19 cellular contexts compared by ENCODE assay signal in genomic region chr11:79212711-79213110, GRCh38.
A peak's percentile ranks its signal among the peaks of the same experiment; 100 is the strongest.
DNase-seq lines count a peak whose midpoint lies in the region; ATAC-seq, FAIRE-seq and TF ChIP-seq lines count a peak whose summit lies in the region.
"Had no signal": no experiment of that assay in that cellular context is flagged by ENCODE, and none has a peak within 500 bp of the region (broad histone marks: within the 10 kb centered on the region; RNA-seq: fewer than 3 reads in every experiment).

No MANE protein-coding gene starts in this region.

- H3K9me3 ChIP-seq in astrocyte (ENCODE audit: insufficient read depth, low read depth, low read length): no peaks in the 10 kb centered on the region
- H3K9me3 ChIP-seq: upper lobe of left lung had no signal

- ATAC-seq in GM21825 (IDR thresholded peaks at IDR 0.05; ENCODE audit: unreplicated experiment): peak; percentile 53
- no peak for ATAC-seq in HG03378 (IDR thresholded peaks at IDR 0.05; ENCODE audit: unreplicated experiment)
- ATAC-seq: activated CD8-positive, alpha-beta T cell treated with anti-CD3 and anti-CD28 coated beads, Interleukin-2, amount 10 ng/mL, durations not matched to agents 7 days and 5 days; PC-3 had no signal

- no peak overlapping the region for H3K4me3 ChIP-seq in astrocyte (ENCODE audit: insufficient read depth, low read depth, low read length)
- H3K4me3 ChIP-seq: skin epidermis, upper lobe of left lung had no signal

- no peaks in the 10 kb centered on the region for H3K27me3 ChIP-seq in astrocyte (ENCODE audit: insufficient read depth, low read length)
- H3K27me3 ChIP-seq: upper lobe of left lung had no signal

- DNase-seq in Ammon's horn (ENCODE audit: low spot score) (peak; percentile 17), astrocyte (ENCODE audit: low read depth) (no peak), left kidney (ENCODE audit: low read depth, low spot score) (peak; percentile 91), cerebellar cortex (ENCODE audit: low spot score) (no peak)
- DNase-seq in activated T-cell treated with anti-CD3 and anti-CD28 coated beads, Interleukin-2, amount 50 U/mL, for 48 hours: no peak
- DNase-seq in stimulated activated CD8-positive, alpha-beta memory T cell treated with anti-CD3 and anti-CD28 coated beads, Interleukin-4, amount 100 ng/mL, for 48 hours: no peak
- DNase-seq: activated CD8-positive, alpha-beta T cell treated with anti-CD3 and anti-CD28 coated beads, Interleukin-2, amount 10 ng/mL, durations not matched to agents 7 days and 5 days; amniotic stem cell; CD4-positive, CD25-positive, alpha-beta regulatory T cell; cerebellar nuclear complex; foreskin melanocyte; NCI-H187 treated with DMSO at 0.1 percent for 48 hours; PC-3; SW 1271; upper lobe of left lung had no signal

- no peak overlapping the region for H3K27ac ChIP-seq in astrocyte (ENCODE audit: low read depth, low read length)
- H3K27ac ChIP-seq: skin epidermis, upper lobe of left lung had no signal

- peak overlapping the region; percentile 27 for H3K4me3 Mint-ChIP-seq in astrocyte (ENCODE audit: unreplicated experiment)
- H3K4me3 Mint-ChIP-seq: activated CD8-positive, alpha-beta T cell treated with anti-CD3 and anti-CD28 coated beads, Interleukin-2, amount 10 ng/mL, durations not matched to agents 7 days and 5 days; CD4-positive, CD25-positive, alpha-beta regulatory T cell had no signal

- no peak for FAIRE-seq in astrocyte (lab: Jason Lieb, UNC)
- FAIRE-seq: G401.6 had no signal

- no peak overlapping the region for H2AFZ ChIP-seq in astrocyte (ENCODE audit: low read depth, low read length)

- no peaks in the 10 kb centered on the region for H3K4me1 ChIP-seq in astrocyte (ENCODE audit: insufficient read depth, low read length)
- H3K4me1 ChIP-seq: upper lobe of left lung had no signal

- H3K36me3 ChIP-seq in astrocyte (ENCODE audit: insufficient read depth, low read length): no peaks in the 10 kb centered on the region
- H3K36me3 ChIP-seq: upper lobe of left lung had no signal

- no peak overlapping the region for H3K4me2 ChIP-seq in astrocyte (ENCODE audit: low read length)

- no peak for TF ChIP-seq CTCF in astrocyte (IDR thresholded peaks at IDR 0.05; ENCODE audit: insufficient read depth, low read depth, low read length)

- H3K79me2 ChIP-seq in astrocyte (ENCODE audit: insufficient read depth, low read length): no peaks in the 10 kb centered on the region

- peaks cover 14% of the 10 kb centered on the region for H3K27me3 Mint-ChIP-seq in astrocyte (ENCODE audit: low read depth, unreplicated experiment)
- H3K27me3 Mint-ChIP-seq: CD4-positive, CD25-positive, alpha-beta regulatory T cell had no signal

- H3K27ac Mint-ChIP-seq in astrocyte (ENCODE audit: unreplicated experiment): no peak overlapping the region
- H3K27ac Mint-ChIP-seq: activated CD8-positive, alpha-beta T cell treated with anti-CD3 and anti-CD28 coated beads, Interleukin-2, amount 10 ng/mL, durations not matched to agents 7 days and 5 days; CD4-positive, CD25-positive, alpha-beta regulatory T cell had no signal

- H3K9ac ChIP-seq in astrocyte (ENCODE audit: low read length): no peak overlapping the region

- H3K4me1 Mint-ChIP-seq in astrocyte (ENCODE audit: low read depth, unreplicated experiment): no peaks in the 10 kb centered on the region
- H3K4me1 Mint-ChIP-seq: CD4-positive, CD25-positive, alpha-beta regulatory T cell had no signal

- H3K9me3 Mint-ChIP-seq in astrocyte (ENCODE audit: unreplicated experiment): peaks cover 3% of the 10 kb centered on the region

- H3K36me3 Mint-ChIP-seq in astrocyte (ENCODE audit: low read depth, unreplicated experiment): no peaks in the 10 kb centered on the region
- H3K36me3 Mint-ChIP-seq: CD4-positive, CD25-positive, alpha-beta regulatory T cell had no signal

- no peaks in the 10 kb centered on the region for H4K20me1 ChIP-seq in astrocyte (ENCODE audit: insufficient read depth, low read length)

Comparison
In these comparisons a context has a peak if more than half of its experiments do, and no peak if none do; other contexts are left out.
1. DNase-seq: peak in Ammon's horn (single experiment) and left kidney (single experiment); none in astrocyte (single experiment), activated T-cell treated with anti-CD3 and anti-CD28 coated beads, Interleukin-2, amount 50 U/mL, for 48 hours (0 of 2), cerebellar cortex (single experiment) and stimulated activated CD8-positive, alpha-beta memory T cell treated with anti-CD3 and anti-CD28 coated beads, Interleukin-4, amount 100 ng/mL, for 48 hours (single experiment).